26 cellular contexts compared by ENCODE assay signal in the genomic region with DNA sequence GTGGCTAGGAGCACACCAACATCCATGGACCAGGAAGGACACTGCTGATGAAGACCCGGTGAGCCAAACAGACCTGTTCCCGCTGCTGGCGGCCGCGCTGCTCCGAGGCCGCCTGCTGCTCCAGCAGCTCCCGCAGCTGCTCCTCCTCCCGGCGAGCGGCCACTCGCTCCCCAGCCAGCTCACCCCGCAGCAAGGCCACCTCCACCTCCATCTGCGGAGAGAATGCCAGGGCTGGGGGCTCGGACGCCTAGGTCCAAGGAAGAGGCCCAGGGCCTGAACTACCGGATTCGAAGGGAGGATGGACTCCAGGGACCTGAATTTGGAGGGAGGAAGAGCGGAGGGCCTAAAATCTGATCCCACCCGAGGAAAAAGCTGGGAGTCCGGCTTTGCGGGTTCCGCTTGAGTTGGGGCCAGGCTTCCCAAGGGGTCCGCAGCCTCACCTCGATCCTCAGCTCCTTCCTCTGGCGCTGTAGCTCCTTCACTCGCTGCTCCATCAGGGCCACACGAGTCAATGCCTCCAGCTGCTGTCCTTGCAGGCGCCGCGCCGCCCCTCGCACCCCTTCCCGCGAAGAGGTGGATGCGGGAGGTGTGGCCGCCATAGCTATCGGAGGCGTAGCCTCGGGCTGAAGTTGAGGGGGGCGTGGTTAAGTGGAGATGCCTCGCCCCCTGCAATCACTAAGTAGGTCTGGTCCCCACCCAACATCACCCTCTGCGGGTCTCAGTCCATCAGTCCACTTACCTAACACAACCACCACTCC. TPM values are rescaled to one million over a fixed set of nuclear protein-coding genes. Genes with fewer than 3 reads are reported as not detected.
DNase-seq lines count a peak whose midpoint lies in the region; ATAC-seq, FAIRE-seq and TF ChIP-seq lines count a peak whose summit lies in the region.
"Had no signal": no experiment of that assay in that cellular context is flagged by ENCODE, and none has a peak within 500 bp of the region (broad histone marks: within the 10 kb centered on the region; RNA-seq: fewer than 3 reads in every experiment).

No MANE protein-coding gene starts in this region.

- H3K27ac Mint-ChIP-seq in activated naive CD8-positive, alpha-beta T cell, result no peak overlapping the region
- H3K27ac Mint-ChIP-seq in activated naive CD8-positive, alpha-beta T cell treated with anti-CD3 and anti-CD28 coated beads, Interleukin-2, amount 50 U/mL, for 24 hours, result no peak overlapping the region
- H3K27ac Mint-ChIP-seq: activated CD4-positive, alpha-beta memory T cell treated with anti-CD3 and anti-CD28 coated beads, Interleukin-2, amount 10 ng/mL, durations not matched to agents 7 days and 5 days; HFFc6 had no signal

- H3K9me3 ChIP-seq in kidney (ENCODE audit: control insufficient read depth in 1 of 2, low read length in 2 of 2) (no peaks in the 10 kb centered on the region), testis (no peaks in the 10 kb centered on the region), BE2C (no peaks in the 10 kb centered on the region)
- H3K9me3 ChIP-seq: psoas muscle, tibial nerve had no signal

- H3K9ac ChIP-seq in kidney (ENCODE audit: low read length in 2 of 2), result no peak overlapping the region

- no peaks in the 10 kb centered on the region for H3K9me3 Mint-ChIP-seq in activated naive CD8-positive, alpha-beta T cell (ENCODE audit: low read depth)
- no peaks in the 10 kb centered on the region for H3K9me3 Mint-ChIP-seq in activated naive CD8-positive, alpha-beta T cell treated with anti-CD3 and anti-CD28 coated beads, Interleukin-2, amount 50 U/mL, for 24 hours
- H3K9me3 Mint-ChIP-seq: activated CD4-positive, alpha-beta memory T cell treated with anti-CD3 and anti-CD28 coated beads, Interleukin-2, amount 10 ng/mL, durations not matched to agents 7 days and 5 days; HFFc6; stimulated activated memory B cell treated with anti-CD40 and anti-IgM and Interleukin-4, amounts not matched to agents 10 μg/mL and 1 μg/mL and 100 μg/mL, for 72 hours had no signal

- H3K36me3 ChIP-seq in kidney (ENCODE audit: control insufficient read depth in 1 of 2, insufficient read depth in 2 of 2, low read length in 2 of 2) (no peaks in the 10 kb centered on the region), testis (ENCODE audit: low read depth, missing control alignments) (no peaks in the 10 kb centered on the region), BE2C (no peaks in the 10 kb centered on the region)

- intact Hi-C loops in kidney (cut with DNase I), result no loop called here
- intact Hi-C loops in testis (cut with DNase I; ENCODE audit: low total_unique reads), result no loop called here

- ATAC-seq in activated naive CD8-positive, alpha-beta T cell treated with anti-CD3 and anti-CD28 coated beads, Interleukin-2, amount 50 U/mL, for 24 hours, result no peak
- ATAC-seq: psoas muscle; stimulated activated memory B cell treated with anti-CD40 and anti-IgM and Interleukin-4, amounts not matched to agents 10 μg/mL and 1 μg/mL and 100 μg/mL, for 72 hours had no signal

- FAIRE-seq in kidney (lab: Jason Lieb, UNC), result no peak
- FAIRE-seq: GM18507 had no signal

- peaks cover 6% of the 10 kb centered on the region for H3K36me3 Mint-ChIP-seq in activated naive CD8-positive, alpha-beta T cell
- H3K36me3 Mint-ChIP-seq in activated naive CD8-positive, alpha-beta T cell treated with anti-CD3 and anti-CD28 coated beads, Interleukin-2, amount 50 U/mL, for 24 hours (ENCODE audit: low read depth), result peaks cover 5% of the 10 kb centered on the region

- H3K27ac ChIP-seq in kidney (ENCODE audit: low read depth in 2 of 2, low read length in 2 of 2) (no peak overlapping the region), testis (no peak overlapping the region)
- H3K27ac ChIP-seq: psoas muscle, VCaP had no signal

- WGBS in testis, 2 donors, result 67 to 70% methylated on average over 32 to 43 of the region's 43 CpGs

- H3K4me3 Mint-ChIP-seq in activated naive CD8-positive, alpha-beta T cell, result peak overlapping the region; percentile 38
- no peak overlapping the region for H3K4me3 Mint-ChIP-seq in activated naive CD8-positive, alpha-beta T cell treated with anti-CD3 and anti-CD28 coated beads, Interleukin-2, amount 50 U/mL, for 24 hours
- H3K4me3 Mint-ChIP-seq: activated CD4-positive, alpha-beta memory T cell treated with anti-CD3 and anti-CD28 coated beads, Interleukin-2, amount 10 ng/mL, durations not matched to agents 7 days and 5 days; stimulated activated memory B cell treated with anti-CD40 and anti-IgM and Interleukin-4, amounts not matched to agents 10 μg/mL and 1 μg/mL and 100 μg/mL, for 72 hours had no signal

- TF ChIP-seq CTCF in choroid plexus epithelial cell (conservative IDR thresholded peaks at IDR 0.05; ENCODE audit: low read depth, low read length) (no peak), kidney (IDR thresholded peaks at IDR 0.05; ENCODE audit: borderline replicate concordance, extremely low read depth, insufficient read depth) (no peak), testis (IDR thresholded peaks at IDR 0.05) (no peak), BE2C (IDR thresholded peaks at IDR 0.05; ENCODE audit: low read depth, low read length) (no peak)

- peak overlapping the region; percentile 44 for H3K4me3 ChIP-seq in choroid plexus epithelial cell (ENCODE audit: low read depth, low read length)
- H3K4me3 ChIP-seq in kidney (ENCODE audit: low read length in 2 of 2), result no peak overlapping the region
- peak overlapping the region in 1 of 2 donors; percentile 40 for H3K4me3 ChIP-seq in testis
- no peak overlapping the region for H3K4me3 ChIP-seq in BE2C (ENCODE audit: low read depth, low read length)
- H3K4me3 ChIP-seq: psoas muscle had no signal

- H3K4me1 ChIP-seq in kidney (ENCODE audit: control insufficient read depth in 1 of 2, insufficient read depth in 1 of 2, low read depth in 1 of 2, low read length in 2 of 2) (peaks cover 3 to 16% of the 10 kb centered on the region in 2 donors), testis (peaks cover 11% of the 10 kb centered on the region), BE2C (no peaks in the 10 kb centered on the region)

- H3K27me3 ChIP-seq in testis, result no peaks in the 10 kb centered on the region
- no peaks in the 10 kb centered on the region for H3K27me3 ChIP-seq in BE2C
- H3K27me3 ChIP-seq: tibial nerve had no signal

- TF ChIP-seq POLR2A in testis (IDR thresholded peaks at IDR 0.05), result no peak

- DNase-seq in activated naive CD8-positive, alpha-beta T cell treated with anti-CD3 and anti-CD28 coated beads, Interleukin-2, amount 50 U/mL, for 24 hours, result no peak
- DNase-seq in choroid plexus epithelial cell (ENCODE audit: low read depth), result no peak
- peak; percentile 71 for DNase-seq in kidney
- peak; percentile 25 for DNase-seq in testis
- DNase-seq in NCI-H345 (lab: John Stamatoyannopoulos, UW), result no peak
- no peak for DNase-seq in BE2C
- DNase-seq in NCI-H2107 treated with DMSO at 0.1 percent for 48 hours (lab: John Stamatoyannopoulos, UW; ENCODE audit: unreplicated experiment), result no peak
- DNase-seq: 8988T; activated CD4-positive, alpha-beta memory T cell treated with anti-CD3 and anti-CD28 coated beads, Interleukin-2, amount 10 ng/mL, durations not matched to agents 7 days and 5 days; activated T-cell treated with anti-CD3 and anti-CD28 coated beads, Interleukin-2, amount 50 U/mL, for 48 hours; C1 segment of cervical spinal cord; HFFc6; hypothalamus; NCI-H187; NCI-H446 treated with DMSO at 0.1 percent for 48 hours; psoas muscle; Right ventricle myocardium superior; T-helper 1 cell had no signal

- H3K27me3 Mint-ChIP-seq in activated naive CD8-positive, alpha-beta T cell, result no peaks in the 10 kb centered on the region
- H3K27me3 Mint-ChIP-seq in activated naive CD8-positive, alpha-beta T cell treated with anti-CD3 and anti-CD28 coated beads, Interleukin-2, amount 50 U/mL, for 24 hours, result no peaks in the 10 kb centered on the region
- H3K27me3 Mint-ChIP-seq: activated CD4-positive, alpha-beta memory T cell treated with anti-CD3 and anti-CD28 coated beads, Interleukin-2, amount 10 ng/mL, durations not matched to agents 7 days and 5 days; stimulated activated memory B cell treated with anti-CD40 and anti-IgM and Interleukin-4, amounts not matched to agents 10 μg/mL and 1 μg/mL and 100 μg/mL, for 72 hours had no signal

- peaks cover 36% of the 10 kb centered on the region for H3K4me1 Mint-ChIP-seq in activated naive CD8-positive, alpha-beta T cell (ENCODE audit: low read depth)
- peaks cover 24% of the 10 kb centered on the region for H3K4me1 Mint-ChIP-seq in activated naive CD8-positive, alpha-beta T cell treated with anti-CD3 and anti-CD28 coated beads, Interleukin-2, amount 50 U/mL, for 24 hours

RNA-seq across cellular contexts. Expression of gene PHLDB3, which starts 2.7 kb away (rescaled TPM):
- total RNA-seq in kidney, result 10.8 TPM
- polyA plus RNA-seq in kidney (ENCODE audit: insufficient read depth, low read depth, low replicate concordance), result 8.2 TPM
- total RNA-seq in testis, result 10 to 100 TPM; 27.1 to 28.3 TPM
- 62.2 TPM for polyA plus RNA-seq in testis (ENCODE audit: insufficient read depth, low read depth, low replicate concordance)
- 8.1 TPM for polyA plus RNA-seq in BE2C (2012; ENCODE audit: insufficient read depth, insufficient read length, low read depth)

RNA-seq across cellular contexts. Expression of gene ETHE1, which starts 25.2 kb away (rescaled TPM):
- total RNA-seq in kidney, result 61.3 TPM
- 81.8 TPM for polyA plus RNA-seq in kidney (ENCODE audit: insufficient read depth, low read depth, low replicate concordance)
- 10 to 100 TPM; 11.2 to 11.5 TPM for total RNA-seq in testis
- polyA plus RNA-seq in testis (ENCODE audit: insufficient read depth, low read depth, low replicate concordance), result 13.1 TPM
- polyA plus RNA-seq in BE2C (2012; ENCODE audit: insufficient read depth, insufficient read length, low read depth), result 12.9 TPM

RNA-seq across cellular contexts. Expression of gene ZNF575, which starts 31.1 kb away (rescaled TPM):
- 3.1 TPM for total RNA-seq in kidney
- 2.8 TPM for polyA plus RNA-seq in kidney (ENCODE audit: insufficient read depth, low read depth, low replicate concordance)
- 1 to 10 TPM; 1.1 to 1.7 TPM for total RNA-seq in testis
- 2.4 TPM for polyA plus RNA-seq in testis (ENCODE audit: insufficient read depth, low read depth, low replicate concordance)
- 2.0 TPM for polyA plus RNA-seq in BE2C (2012; ENCODE audit: insufficient read depth, insufficient read length, low read depth)
- total RNA-seq: HT1080, M059J, myocyte had no signal

RNA-seq across cellular contexts. Expression of gene LYPD3, which starts 36.4 kb away (rescaled TPM):
- 1.7 TPM for total RNA-seq in kidney
- 2.2 TPM for polyA plus RNA-seq in kidney (ENCODE audit: insufficient read depth, low read depth, low replicate concordance)
- 1 to 10 TPM in 1 of 2 donors, under 1 TPM in 1; 0.71 to 1.2 TPM for total RNA-seq in testis
- polyA plus RNA-seq in testis (ENCODE audit: insufficient read depth, low read depth, low replicate concordance), result 1.3 TPM
- not detected for polyA plus RNA-seq in BE2C (2012; ENCODE audit: insufficient read depth, insufficient read length, low read depth)
- total RNA-seq: HT1080, psoas muscle had no signal

Comparison
In these comparisons a context has a peak if more than half of its experiments do, and no peak if none do; other contexts are left out.
1. DNase-seq: peak in kidney (single experiment) and testis (single experiment); none in activated naive CD8-positive, alpha-beta T cell treated with anti-CD3 and anti-CD28 coated beads, Interleukin-2, amount 50 U/mL, for 24 hours (single experiment), choroid plexus epithelial cell (single experiment), NCI-H345 (single experiment), BE2C (single experiment) and NCI-H2107 treated with DMSO at 0.1 percent for 48 hours (single experiment).